Comparison of ENCODE assay signal across 17 cellular contexts in the genomic region with DNA sequence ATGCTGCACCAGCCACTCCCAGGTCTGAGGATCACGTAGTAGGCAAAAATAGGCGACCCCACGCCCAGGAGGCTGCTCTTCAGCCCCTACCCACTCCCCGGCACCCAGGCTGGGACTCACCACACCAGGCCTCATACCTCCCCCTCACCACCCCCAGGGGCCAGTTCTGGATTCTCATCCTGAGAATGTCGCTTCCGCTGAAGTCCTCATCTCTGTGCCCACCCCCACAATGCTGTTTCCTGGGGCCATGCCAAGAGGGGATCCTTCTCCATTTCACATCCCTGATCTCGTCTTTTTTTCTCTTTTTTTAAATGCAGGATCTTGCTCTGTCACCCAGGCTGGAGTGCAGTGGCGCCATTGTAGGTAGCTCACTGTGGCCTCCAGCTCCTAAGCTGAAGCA. TPM values are rescaled to one million over a fixed set of nuclear protein-coding genes. Genes with fewer than 3 reads are reported as not detected.
DNase-seq lines count a peak whose midpoint lies in the region; ATAC-seq and TF ChIP-seq lines count a peak whose summit lies in the region.
"Had no signal": no experiment of that assay in that cellular context is flagged by ENCODE, and none has a peak within 500 bp of the region (broad histone marks: within the 10 kb centered on the region; RNA-seq: fewer than 3 reads in every experiment).

No MANE protein-coding gene starts in this region.

- H3K4me3 ChIP-seq in skin epidermis (no peak overlapping the region), tibial artery (no peak overlapping the region), osteoblast (ENCODE audit: insufficient read depth, low read length) (no peak overlapping the region)
- H3K4me3 ChIP-seq: A549 had no signal

- H3K36me3 Mint-ChIP-seq in activated CD4-positive, alpha-beta T cell treated with anti-CD3 and anti-CD28 coated beads, Interleukin-2, amount 10 ng/mL, durations not matched to agents 7 days and 5 days (ENCODE audit: low read depth) = peaks cover 70% of the 10 kb centered on the region
- H3K36me3 Mint-ChIP-seq in central memory CD8-positive, alpha-beta T cell (ENCODE audit: insufficient read depth) = peaks cover 25% of the 10 kb centered on the region

- H3K27me3 ChIP-seq in tibial artery = peaks cover 0 to 6% of the 10 kb centered on the region in 2 donors
- no peaks in the 10 kb centered on the region for H3K27me3 ChIP-seq in osteoblast (ENCODE audit: insufficient read depth, low read length)
- H3K27me3 ChIP-seq: upper lobe of left lung had no signal

- H3K9me3 ChIP-seq in KOPT-K1 (ENCODE audit: insufficient read depth, low read length, poor library complexity, severe bottlenecking) (no peaks in the 10 kb centered on the region), tibial artery (no peaks in the 10 kb centered on the region), osteoblast (ENCODE audit: low read depth, low read length) (no peaks in the 10 kb centered on the region)
- H3K9me3 ChIP-seq: A549, upper lobe of left lung had no signal

- peak overlapping the region; percentile 94 for H3K27ac Mint-ChIP-seq in activated CD4-positive, alpha-beta T cell treated with anti-CD3 and anti-CD28 coated beads, Interleukin-2, amount 10 ng/mL, durations not matched to agents 7 days and 5 days
- peak overlapping the region; percentile 96 for H3K27ac Mint-ChIP-seq in central memory CD8-positive, alpha-beta T cell (ENCODE audit: low read depth)
- H3K27ac Mint-ChIP-seq: endodermal cell had no signal

- no peak for TF ChIP-seq CTCF in tibial artery (IDR thresholded peaks at IDR 0.05)
- no peak for TF ChIP-seq CTCF in osteoblast (IDR thresholded peaks at IDR 0.05; ENCODE audit: extremely low read depth, low read depth, low read length)

- no peaks in the 10 kb centered on the region for H3K27me3 Mint-ChIP-seq in activated CD4-positive, alpha-beta T cell treated with anti-CD3 and anti-CD28 coated beads, Interleukin-2, amount 10 ng/mL, durations not matched to agents 7 days and 5 days
- no peaks in the 10 kb centered on the region for H3K27me3 Mint-ChIP-seq in central memory CD8-positive, alpha-beta T cell

- no peaks in the 10 kb centered on the region for H3K79me2 ChIP-seq in osteoblast (ENCODE audit: insufficient read depth, low read length)
- H3K79me2 ChIP-seq: parathyroid adenoma had no signal

- POLR2A ChIA-PET in activated CD4-positive, alpha-beta T cell treated with anti-CD3 and anti-CD28 coated beads, Interleukin-2, amount 10 ng/mL, durations not matched to agents 7 days and 5 days (lab: Charles Lee) = no interaction called here

- CTCF ChIA-PET in activated CD4-positive, alpha-beta T cell treated with anti-CD3 and anti-CD28 coated beads, Interleukin-2, amount 10 ng/mL, durations not matched to agents 7 days and 5 days (lab: Charles Lee) = interaction anchor here (0.9 to 2.4 kb wide), 7 partner anchors 12 to 134 kb away, joined by 4 to 13 read pairs (median 5); partner anchors contain the start of gene RNF215

- DNase-seq in activated CD4-positive, alpha-beta T cell treated with anti-CD3 and anti-CD28 coated beads, Interleukin-2, amount 10 ng/mL, durations not matched to agents 7 days and 5 days = no peak
- DNase-seq in activated CD4-positive, alpha-beta T cell treated with anti-CD3 and anti-CD28 coated beads, Interleukin-2, amount 50 U/mL, for 48 hours = no peak
- DNase-seq in central memory CD8-positive, alpha-beta T cell (ENCODE audit: low spot score in 2 of 2) = no peak
- no peak for DNase-seq in tibial artery
- DNase-seq in osteoblast (ENCODE audit: insufficient read length, low spot score, missing footprints) = no peak
- DNase-seq: COR-L47, endodermal cell, NCI-H1048, NCI-H748 treated with DMSO at 0.1 percent for 48 hours had no signal

- peak overlapping the region; percentile 99 for H3K4me3 Mint-ChIP-seq in activated CD4-positive, alpha-beta T cell treated with anti-CD3 and anti-CD28 coated beads, Interleukin-2, amount 10 ng/mL, durations not matched to agents 7 days and 5 days
- peak overlapping the region; percentile 90 for H3K4me3 Mint-ChIP-seq in central memory CD8-positive, alpha-beta T cell
- H3K4me3 Mint-ChIP-seq: endodermal cell had no signal

- H3K36me3 ChIP-seq in KOPT-K1 (ENCODE audit: insufficient read depth, low read length) = peaks cover 58% of the 10 kb centered on the region
- no peaks in the 10 kb centered on the region for H3K36me3 ChIP-seq in tibial artery
- no peaks in the 10 kb centered on the region for H3K36me3 ChIP-seq in osteoblast (ENCODE audit: insufficient read depth, low read length)
- H3K36me3 ChIP-seq: upper lobe of left lung had no signal

- H3K27ac ChIP-seq in KOPT-K1 (ENCODE audit: low read depth, low read length, poor library complexity, severe bottlenecking) (peak overlapping the region; percentile 100), skin epidermis (peak overlapping the region in 11 of 21 experiments; percentile 18 to 89 (median 76)), tibial artery (no peak overlapping the region), osteoblast (ENCODE audit: low read depth, low read length) (no peak overlapping the region)
- H3K27ac ChIP-seq: parathyroid adenoma had no signal

- H3K4me1 ChIP-seq in tibial artery (peaks cover 0 to 1% (median under 1%) of the 10 kb centered on the region in 4 donors), osteoblast (ENCODE audit: insufficient read depth, low read length) (peaks cover 10% of the 10 kb centered on the region)

- H2AFZ ChIP-seq in osteoblast (ENCODE audit: low read length) = no peak overlapping the region
- H2AFZ ChIP-seq: parathyroid adenoma had no signal

- no peak overlapping the region for H3K4me2 ChIP-seq in osteoblast (ENCODE audit: insufficient read depth, low read length)
- H3K4me2 ChIP-seq: A549 had no signal

- H4K20me1 ChIP-seq in osteoblast (ENCODE audit: insufficient read depth, low read length) = no peaks in the 10 kb centered on the region

- ATAC-seq in central memory CD8-positive, alpha-beta T cell (replicated peaks; ENCODE audit: extremely low read depth, poor library complexity, severe bottlenecking) = no peak
- no peak for ATAC-seq in HG03378 (IDR thresholded peaks at IDR 0.05; ENCODE audit: unreplicated experiment)
- ATAC-seq: A549, GM12878, SK-N-SH treated with all-trans-retinoic acid at 6 μM for 48 hours had no signal

- H3K9me3 Mint-ChIP-seq in activated CD4-positive, alpha-beta T cell treated with anti-CD3 and anti-CD28 coated beads, Interleukin-2, amount 10 ng/mL, durations not matched to agents 7 days and 5 days = no peaks in the 10 kb centered on the region
- H3K9me3 Mint-ChIP-seq in central memory CD8-positive, alpha-beta T cell = no peaks in the 10 kb centered on the region
- H3K9me3 Mint-ChIP-seq: endodermal cell had no signal

- intact Hi-C loops in tibial artery (cut with DNase I; ENCODE audit: low total_unique reads) = no loop called here

- peaks cover 52% of the 10 kb centered on the region for H3K4me1 Mint-ChIP-seq in activated CD4-positive, alpha-beta T cell treated with anti-CD3 and anti-CD28 coated beads, Interleukin-2, amount 10 ng/mL, durations not matched to agents 7 days and 5 days
- H3K4me1 Mint-ChIP-seq in central memory CD8-positive, alpha-beta T cell = peaks cover 47% of the 10 kb centered on the region
- H3K4me1 Mint-ChIP-seq: endodermal cell had no signal

RNA-seq across cellular contexts. Expression of gene OSM, which starts 1.7 kb away (rescaled TPM):
- 10 to 100 TPM; 74.7 to 80.5 TPM for total RNA-seq in activated CD4-positive, alpha-beta T cell treated with anti-CD3 and anti-CD28 coated beads, Interleukin-2, amount 10 ng/mL, durations not matched to agents 7 days and 5 days
- not detected in 2 replicates for total RNA-seq in osteoblast
- total RNA-seq: endodermal cell had no signal

RNA-seq across cellular contexts. Expression of gene CASTOR1, which starts 21.0 kb away (rescaled TPM):
- total RNA-seq in activated CD4-positive, alpha-beta T cell treated with anti-CD3 and anti-CD28 coated beads, Interleukin-2, amount 10 ng/mL, durations not matched to agents 7 days and 5 days = 10 to 100 TPM; 16.7 to 20.0 TPM
- 5.3 and 5.8 TPM in 2 replicates for total RNA-seq in osteoblast

RNA-seq across cellular contexts. Expression of gene LIF, which starts 21.8 kb away (rescaled TPM):
- 100 to 1,000 TPM; 102 to 103 TPM for total RNA-seq in activated CD4-positive, alpha-beta T cell treated with anti-CD3 and anti-CD28 coated beads, Interleukin-2, amount 10 ng/mL, durations not matched to agents 7 days and 5 days
- 3.2 and 3.3 TPM in 2 replicates for total RNA-seq in osteoblast

RNA-seq across cellular contexts. Expression of gene TBC1D10A, which starts 58.4 kb away (rescaled TPM):
- total RNA-seq in activated CD4-positive, alpha-beta T cell treated with anti-CD3 and anti-CD28 coated beads, Interleukin-2, amount 10 ng/mL, durations not matched to agents 7 days and 5 days = 10 to 100 TPM; 45.5 to 47.6 TPM
- 30.6 and 32.9 TPM in 2 replicates for total RNA-seq in osteoblast

Comparison
In these comparisons a context has a peak if more than half of its experiments do, and no peak if none do; other contexts are left out.
1. H3K27ac ChIP-seq: peak in KOPT-K1 (single experiment) and skin epidermis (11 of 21); none in tibial artery (0 of 2) and osteoblast (single experiment).
2. RNA of gene OSM, which starts 1.7 kb away (total RNA-seq): 74.7 to 80.5 TPM in activated CD4-positive, alpha-beta T cell treated with anti-CD3 and anti-CD28 coated beads, Interleukin-2, amount 10 ng/mL, durations not matched to agents 7 days and 5 days; not detected in osteoblast; every median in the first group is over 10 times any median in the second.
3. RNA of gene LIF, which starts 21.8 kb away (total RNA-seq): 102 to 103 TPM in activated CD4-positive, alpha-beta T cell treated with anti-CD3 and anti-CD28 coated beads, Interleukin-2, amount 10 ng/mL, durations not matched to agents 7 days and 5 days; 3.2 to 3.3 TPM in osteoblast; every median in the first group is over 10 times any median in the second.